In the genomic region with DNA sequence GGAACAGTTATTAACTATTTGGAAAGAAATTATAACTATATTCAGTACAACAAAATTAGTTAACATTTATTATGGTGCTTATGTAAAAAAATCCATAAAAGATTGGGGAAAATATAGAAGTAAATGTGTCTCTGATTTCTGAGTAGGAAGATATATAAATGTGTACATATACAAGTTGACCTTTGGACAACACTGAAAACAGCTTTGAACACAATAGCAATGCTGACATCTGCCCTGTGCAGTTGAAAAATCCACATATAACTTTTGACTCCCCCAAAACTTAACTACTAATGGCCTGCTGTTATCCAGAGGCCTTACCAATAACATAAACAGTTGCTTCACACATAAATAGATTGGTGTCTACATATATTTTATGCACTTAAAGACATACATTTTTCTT, we compare ENCODE assay signal across 40 cellular contexts. TPM values are rescaled to one million over a fixed set of nuclear protein-coding genes. Genes with fewer than 3 reads are reported as not detected.
"Had no signal": no experiment of that assay in that cellular context is flagged by ENCODE, and none has a peak within 500 bp of the region (broad histone marks: within the 10 kb centered on the region; RNA-seq: fewer than 3 reads in every experiment).

No MANE protein-coding gene starts in this region.

- H3K27me3 ChIP-seq: MG63 had no signal

- DNase-seq: Karpas-422, Kasumi-1, MG63, MM.1S, MV-4-11, NCI-H1048, NCI-H1092, NCI-H1092 treated with DMSO at 0.1 percent for 48 hours, NCI-H1105, NCI-H1105 treated with DMSO at 0.1 percent for 48 hours, NCI-H1417, NCI-H1417 treated with DMSO at 0.1 percent for 48 hours, NCI-H1436, NCI-H1436 treated with DMSO at 0.1 percent for 48 hours, NCI-H146, NCI-H1694, NCI-H1694 treated with DMSO at 0.1 percent for 48 hours, NCI-H187, NCI-H187 treated with DMSO at 0.1 percent for 48 hours, NCI-H1930, NCI-H2029, NCI-H2029 treated with DMSO at 0.1 percent for 48 hours, NCI-H2081, NCI-H2081 treated with DMSO at 0.1 percent for 48 hours, NCI-H2107, NCI-H2171, NCI-H2171 treated with DMSO at 0.1 percent for 48 hours, NCI-H2227 treated with DMSO at 0.1 percent for 48 hours, NCI-H226, NCI-H345, NCI-H446, NCI-H446 treated with DMSO at 0.1 percent for 48 hours, NCI-H510A, NCI-H510A treated with DMSO at 0.1 percent for 48 hours, NCI-H524, NCI-H524 treated with DMSO at 0.1 percent for 48 hours had no signal

- H3K9me3 ChIP-seq: MG63 had no signal

- H3K4me3 ChIP-seq: MG63 had no signal

RNA-seq across cellular contexts. Expression of a gene that starts 48.7 kb away (rescaled TPM):
- total RNA-seq: LHCN-M2, M059J, MCF 10A, NCI-H460 had no signal
